9 cellular contexts compared by ENCODE assay signal in genomic region chr3:15345051-15345607, GRCh38. TPM values are rescaled to one million over a fixed set of nuclear protein-coding genes. Genes with fewer than 3 reads are reported as not detected.
A peak's percentile ranks its signal among the peaks of the same experiment; 100 is the strongest.
DNase-seq lines count a peak whose midpoint lies in the region; ATAC-seq and TF ChIP-seq lines count a peak whose summit lies in the region.
"Had no signal": no experiment of that assay in that cellular context is flagged by ENCODE, and none has a peak within 500 bp of the region (broad histone marks: within the 10 kb centered on the region; RNA-seq: fewer than 3 reads in every experiment).

No MANE protein-coding gene starts in this region.

- H3F3A ChIP-seq in SU-DHL-6 (ENCODE audit: insufficient read depth): no peaks in the 10 kb centered on the region

- no peaks in the 10 kb centered on the region for H3K9me2 ChIP-seq in SU-DHL-6 (replicated peaks; ENCODE audit: insufficient read depth, low read length)

- no peak overlapping the region for H3K4me3 Mint-ChIP-seq in endodermal cell

- H3K4me2 ChIP-seq in SU-DHL-6 (ENCODE audit: low read depth, low read length, poor library complexity, severe bottlenecking): peak overlapping the region; percentile 38

- H4K20me1 ChIP-seq in SU-DHL-6 (ENCODE audit: low read depth, low read length): no peaks in the 10 kb centered on the region

- 85 to 90% methylated on average over 3 to 4 of the region's 4 CpGs for WGBS in endodermal cell (ENCODE audit: insufficient coverage in 1 of 2, insufficient read length in 1 of 2), 2 experiments

- H3K4me3 ChIP-seq in SU-DHL-6 (ENCODE audit: insufficient read depth, low read length, poor library complexity, severe bottlenecking) (no peak overlapping the region), endodermal cell (ENCODE audit: low read length) (no peak overlapping the region)

- H3K9ac ChIP-seq in SU-DHL-6 (ENCODE audit: low read length) (no peak overlapping the region), endodermal cell (ENCODE audit: extremely low read depth, low read length, poor library complexity, severe bottlenecking) (no peak overlapping the region)

- DNase-seq in COR-L47 (lab: John Stamatoyannopoulos, UW): peak; percentile 35
- DNase-seq in endodermal cell: no peak
- DNase-seq in GM10266 (ENCODE audit: extremely low spot score): no peak
- no peak for DNase-seq in Right ventricle myocardium inferior (ENCODE audit: missing footprints)
- DNase-seq in GM19240 (ENCODE audit: insufficient read length, low spot score): no peak
- DNase-seq: activated CD8-positive, alpha-beta memory T cell treated with anti-CD3 and anti-CD28 coated beads, Interleukin-2, amount 50 U/mL, for 4 hours had no signal

- H2AFZ ChIP-seq in SU-DHL-6 (ENCODE audit: low read depth, low read length, severe bottlenecking): peak overlapping the region; percentile 83

- peak; percentile 18 for ATAC-seq in GM21423 (IDR thresholded peaks at IDR 0.05; ENCODE audit: unreplicated experiment)
- ATAC-seq in HG03571 (IDR thresholded peaks at IDR 0.05; ENCODE audit: unreplicated experiment): peak; percentile 27
- no peak for ATAC-seq in Right ventricle myocardium inferior

- H3K36me3 Mint-ChIP-seq in endodermal cell (ENCODE audit: low read depth): no peaks in the 10 kb centered on the region

- H3K27me3 Mint-ChIP-seq in endodermal cell (ENCODE audit: insufficient read depth): peaks cover 2% of the 10 kb centered on the region

- H3K27ac Mint-ChIP-seq in endodermal cell: no peak overlapping the region

- TF ChIP-seq CTCF in SU-DHL-6 (IDR thresholded peaks at IDR 0.05; ENCODE audit: insufficient read depth, low read length, poor library complexity, severe bottlenecking) (no peak), endodermal cell (conservative IDR thresholded peaks at IDR 0.05) (no peak), GM10266 (IDR thresholded peaks at IDR 0.05; ENCODE audit: control insufficient read depth, insufficient read depth, low read depth, missing control alignments) (no peak)

- intact Hi-C loops in Right ventricle myocardium inferior (cut with DNase I): no loop called here

- H3K79me2 ChIP-seq in SU-DHL-6 (ENCODE audit: insufficient read depth, low read length): no peaks in the 10 kb centered on the region

- H3K27me3 ChIP-seq in SU-DHL-6 (ENCODE audit: low read length) (no peaks in the 10 kb centered on the region), endodermal cell (ENCODE audit: control insufficient read depth, insufficient read depth, low read length, poor library complexity, severe bottlenecking) (no peaks in the 10 kb centered on the region)

- H3K9me3 ChIP-seq in SU-DHL-6 (ENCODE audit: insufficient read depth, low read length) (no peaks in the 10 kb centered on the region), endodermal cell (ENCODE audit: control insufficient read depth, low read length) (peaks cover 3% of the 10 kb centered on the region)

- H3K4me1 ChIP-seq in endodermal cell (ENCODE audit: control insufficient read depth, insufficient read depth, low read length): no peaks in the 10 kb centered on the region

- H3K9me3 Mint-ChIP-seq in endodermal cell: peaks cover 2% of the 10 kb centered on the region

- H3K27ac ChIP-seq in SU-DHL-6 (ENCODE audit: low read depth, low read length): peak overlapping the region; percentile 58
- H3K27ac ChIP-seq in endodermal cell (ENCODE audit: low read depth, low read length): no peak overlapping the region

- peaks cover 3% of the 10 kb centered on the region for H3K4me1 Mint-ChIP-seq in endodermal cell

- H3K36me3 ChIP-seq in SU-DHL-6 (ENCODE audit: low read length): no peaks in the 10 kb centered on the region
- no peaks in the 10 kb centered on the region for H3K36me3 ChIP-seq in endodermal cell (ENCODE audit: control insufficient read depth, insufficient read depth, low read length)

RNA-seq across cellular contexts. Expression of gene SH3BP5, which starts 12.7 kb away (rescaled TPM):
- total RNA-seq in endodermal cell: 10 to 100 TPM; 25.8 to 30.3 TPM
- 12.5 TPM for polyA plus RNA-seq in endodermal cell (2013, experiment 1 of 2)
- 14.0 TPM for polyA plus RNA-seq in endodermal cell (2013, experiment 2 of 2)
- total RNA-seq in Right ventricle myocardium inferior: 11.7 TPM
